Comparison of ENCODE assay signal across 16 cellular contexts in the genomic region with DNA sequence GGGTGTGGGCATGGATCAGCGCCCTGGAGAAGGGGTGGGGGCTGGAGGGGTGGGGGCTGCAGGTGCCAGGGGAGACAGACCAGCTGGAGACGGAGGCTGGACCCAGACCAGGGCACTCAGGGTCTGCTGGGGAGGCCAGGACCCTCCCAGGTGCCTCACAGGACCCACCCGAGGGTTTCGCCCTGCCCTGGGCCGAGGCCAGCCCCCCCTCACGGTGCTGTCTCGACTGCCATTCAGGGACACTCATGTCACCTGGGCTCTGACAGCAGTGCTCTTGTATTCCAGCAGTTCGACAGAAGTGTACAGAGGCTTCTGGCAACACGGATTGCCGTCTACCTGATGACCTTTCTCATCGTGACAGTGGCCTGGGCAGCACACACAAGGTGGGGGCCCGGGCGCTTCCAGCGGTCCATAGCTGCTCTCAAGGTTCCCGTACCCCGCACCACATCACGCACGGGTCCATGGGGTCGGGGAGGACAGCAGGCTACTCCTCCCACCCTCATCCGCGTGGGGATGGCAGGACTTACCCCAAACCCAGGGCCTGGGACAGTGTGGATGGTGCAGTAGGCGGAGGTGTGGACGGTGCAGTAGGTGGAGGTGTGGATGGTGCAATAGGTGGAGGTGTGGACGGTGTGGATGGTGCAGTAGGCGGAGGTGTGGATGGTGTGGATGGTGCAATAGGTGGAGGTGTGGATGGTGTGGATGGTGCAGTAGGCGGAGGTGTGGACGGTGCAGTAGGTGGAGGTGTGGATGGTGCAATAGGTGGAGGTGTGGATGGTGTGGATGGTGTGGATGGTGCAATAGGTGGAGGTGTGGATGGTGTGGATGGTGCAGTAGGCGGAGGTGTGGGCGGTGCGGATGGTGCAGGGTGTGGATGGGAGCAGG. TPM values are rescaled to one million over a fixed set of nuclear protein-coding genes. Genes with fewer than 3 reads are reported as not detected.
"Had no signal": no experiment of that assay in that cellular context is flagged by ENCODE, and none has a peak within 500 bp of the region (broad histone marks: within the 10 kb centered on the region; RNA-seq: fewer than 3 reads in every experiment).

No MANE protein-coding gene starts in this region.

- H3K4me1 ChIP-seq: breast epithelium, gastrocnemius medialis, prostate gland, uterus had no signal

- H3K9me3 ChIP-seq: breast epithelium, gastrocnemius medialis, prostate gland, sigmoid colon, uterus had no signal

- H3K4me3 ChIP-seq: breast epithelium, gastrocnemius medialis, prostate gland, sigmoid colon, uterus had no signal

- H3K27ac ChIP-seq: breast epithelium, gastrocnemius medialis, prostate gland, sigmoid colon, uterus, WERI-Rb-1 had no signal

- DNase-seq: activated CD4-positive, alpha-beta T cell treated with anti-CD3 and anti-CD28 coated beads for 36 hours; activated CD8-positive, alpha-beta memory T cell treated with anti-CD3 and anti-CD28 coated beads, Interleukin-2, amount 50 U/mL, for 48 hours; activated CD8-positive, alpha-beta T cell treated with anti-CD3 and anti-CD28 coated beads, Interleukin-2, amount 10 ng/mL, durations not matched to agents 7 days and 5 days; anterior cingulate cortex; effector CD8-positive, alpha-beta T cell; left ventricle myocardium superior; nucleus accumbens; sigmoid colon; stimulated activated CD4-positive, alpha-beta T cell treated with anti-CD3 and anti-CD28 coated beads, Interleukin-12 subunit alpha, Interleukin-12 subunit beta, amount 100 ng/mL, for 4 hours; stimulated activated naive CD8-positive, alpha-beta T cell treated with anti-CD3 and anti-CD28 coated beads, Interleukin-15, Interleukin-2, amounts not matched to agents 100 U/mL and 50 U/mL, for 24 hours; uterus; WERI-Rb-1 had no signal

- H3K27me3 ChIP-seq: breast epithelium, gastrocnemius medialis, sigmoid colon, uterus had no signal

- H3K36me3 ChIP-seq: breast epithelium, prostate gland, uterus had no signal

- ATAC-seq: activated CD4-positive, alpha-beta T cell treated with anti-CD3 and anti-CD28 coated beads for 36 hours; activated CD8-positive, alpha-beta T cell treated with anti-CD3 and anti-CD28 coated beads, Interleukin-2, amount 10 ng/mL, durations not matched to agents 7 days and 5 days; left ventricle myocardium superior; stimulated activated naive CD8-positive, alpha-beta T cell treated with anti-CD3 and anti-CD28 coated beads, Interleukin-15, Interleukin-2, amounts not matched to agents 100 U/mL and 50 U/mL, for 24 hours had no signal

RNA-seq across cellular contexts. Expression of a gene that starts 42.8 kb away (rescaled TPM):
- total RNA-seq: left ventricle myocardium superior, sigmoid colon, SK-MEL-5 had no signal
